Comparison of ENCODE assay signal across 10 cellular contexts in genomic region chr9:72443855-72444254, GRCh38.
DNase-seq lines count a peak whose midpoint lies in the region; ATAC-seq, FAIRE-seq and TF ChIP-seq lines count a peak whose summit lies in the region.
"Had no signal": no experiment of that assay in that cellular context is flagged by ENCODE, and none has a peak within 500 bp of the region (broad histone marks: within the 10 kb centered on the region; RNA-seq: fewer than 3 reads in every experiment).

No MANE protein-coding gene starts in this region.

- WGBS in K562 (ENCODE audit: insufficient coverage, low coverage, missing lambda C conversion rate), result 3% methylated on average over 3 of the region's 4 CpGs
- WGBS in lower leg skin, 2 donors, result 80 to 87% methylated on average over 4 of the region's 4 CpGs

- H3K36me3 ChIP-seq in K562 (ENCODE audit: control insufficient read depth, insufficient read depth, low read length), result no peaks in the 10 kb centered on the region
- H3K36me3 ChIP-seq: thoracic aorta had no signal

- peak; percentile 8 for DNase-seq in activated CD4-positive, alpha-beta T cell treated with anti-CD3 and anti-CD28 coated beads for 36 hours
- DNase-seq in activated CD4-positive, alpha-beta T cell treated with anti-CD3 and anti-CD28 coated beads for 48 hours, result no peak
- DNase-seq in Jurkat, Clone E6-1 (ENCODE audit: low read depth, low spot score), result peak; percentile 6
- no peak for DNase-seq in K562 (ENCODE audit: extremely low read depth in 1 of 4, low spot score in 3 of 4)
- DNase-seq in NCI-H2029 (lab: John Stamatoyannopoulos, UW), result no peak
- DNase-seq in lower leg skin (ENCODE audit: low spot score in 2 of 2), result no peak

- TF ChIP-seq EP300 in K562 (IDR thresholded peaks at IDR 0.05; ENCODE audit: low read length), result no peak

- ATAC-seq in activated CD4-positive, alpha-beta T cell treated with anti-CD3 and anti-CD28 coated beads for 36 hours, result peak; percentile 72
- ATAC-seq in GM21786 (IDR thresholded peaks at IDR 0.05; ENCODE audit: unreplicated experiment) (peak; percentile 93), K562 (no peak)
- ATAC-seq in stimulated activated memory B cell treated with anti-CD40 and anti-IgM and Interleukin-4, amounts not matched to agents 10 μg/mL and 1 μg/mL and 100 μg/mL, for 72 hours, result peak; percentile 93

- in situ Hi-C loops in K562 (cut with MboI), result no loop called here

- peaks cover 0 to 7% of the 10 kb centered on the region in 2 experiments; a peak in 2 of 5 replicates for H3K27me3 ChIP-seq in K562 (ENCODE audit: control insufficient read depth in 2 of 2, insufficient read depth in 2 of 2, low read length in 2 of 2)

- peak overlapping the region; percentile 55 for H3K27ac Mint-ChIP-seq in activated CD4-positive, alpha-beta T cell treated with anti-CD3 and anti-CD28 coated beads for 36 hours
- peak overlapping the region; percentile 28 for H3K27ac Mint-ChIP-seq in stimulated activated memory B cell treated with anti-CD40 and anti-IgM and Interleukin-4, amounts not matched to agents 10 μg/mL and 1 μg/mL and 100 μg/mL, for 72 hours

- no peaks in the 10 kb centered on the region for H3K9me1 ChIP-seq in K562 (ENCODE audit: control insufficient read depth, insufficient read depth, low read length)

- H3K27me3 Mint-ChIP-seq in activated CD4-positive, alpha-beta T cell treated with anti-CD3 and anti-CD28 coated beads for 36 hours, result no peaks in the 10 kb centered on the region
- no peaks in the 10 kb centered on the region for H3K27me3 Mint-ChIP-seq in stimulated activated memory B cell treated with anti-CD40 and anti-IgM and Interleukin-4, amounts not matched to agents 10 μg/mL and 1 μg/mL and 100 μg/mL, for 72 hours

- TF ChIP-seq CTCF in K562 (IDR thresholded peaks at IDR 0.05 in 2 of 3, conservative IDR thresholded peaks at IDR 0.05 in 1 of 3; ENCODE audit: insufficient read depth in 2 of 3, low read depth in 1 of 3, low read length in 3 of 3) (no peak), lower leg skin (IDR thresholded peaks at IDR 0.05) (no peak)

- H3K4me3 Mint-ChIP-seq in activated CD4-positive, alpha-beta T cell treated with anti-CD3 and anti-CD28 coated beads for 36 hours, result no peak overlapping the region
- H3K4me3 Mint-ChIP-seq in stimulated activated memory B cell treated with anti-CD40 and anti-IgM and Interleukin-4, amounts not matched to agents 10 μg/mL and 1 μg/mL and 100 μg/mL, for 72 hours, result no peak overlapping the region

- no peak overlapping the region for H3K27ac ChIP-seq in K562 (ENCODE audit: extremely low read depth, low read depth, low read length)
- H3K27ac ChIP-seq: thoracic aorta had no signal

- TF ChIP-seq RAD21 in K562 (CRISPR knock-in tag; conservative IDR thresholded peaks at IDR 0.05 in 1 of 2, IDR thresholded peaks at IDR 0.05 in 1 of 2), result no peak

- CTCF ChIA-PET in activated CD4-positive, alpha-beta T cell treated with anti-CD3 and anti-CD28 coated beads for 36 hours (lab: Charles Lee), result interaction anchor here (0.7 to 0.8 kb wide), 2 partner anchors 143 to 148 kb away, joined by 3 to 4 read pairs; no protein-coding TSS in a partner anchor
- CTCF ChIA-PET in K562 (lab: Yijun Ruan, JAX; ENCODE audit: low intra/inter-chr PET ratio), result no interaction called here

- no peak overlapping the region for H2AFZ ChIP-seq in K562 (ENCODE audit: low read depth, low read length)

- no peaks in the 10 kb centered on the region for H3K36me3 Mint-ChIP-seq in activated CD4-positive, alpha-beta T cell treated with anti-CD3 and anti-CD28 coated beads for 36 hours (ENCODE audit: low read depth)
- H3K36me3 Mint-ChIP-seq in stimulated activated memory B cell treated with anti-CD40 and anti-IgM and Interleukin-4, amounts not matched to agents 10 μg/mL and 1 μg/mL and 100 μg/mL, for 72 hours, result no peaks in the 10 kb centered on the region

- H3K4me2 ChIP-seq in K562 (ENCODE audit: insufficient read depth, low read length), result no peak overlapping the region

- TF ChIP-seq POLR2A in K562 (conservative IDR thresholded peaks at IDR 0.05) (no peak), lower leg skin (IDR thresholded peaks at IDR 0.05) (no peak)

- H3K4me1 ChIP-seq in K562 (replicated peaks in 1 of 2; ENCODE audit: control insufficient read depth in 2 of 2, insufficient read depth in 2 of 2, low read length in 2 of 2), result no peaks in the 10 kb centered on the region

- no peaks in the 10 kb centered on the region for H3K9me3 ChIP-seq in K562 (replicated peaks; ENCODE audit: control insufficient read depth, insufficient read depth, low read depth, low read length)
- H3K9me3 ChIP-seq: thoracic aorta had no signal

- no peak for FAIRE-seq in K562 (lab: Jason Lieb, UNC)
- FAIRE-seq: islet of Langerhans had no signal

- POLR2A ChIA-PET in activated CD4-positive, alpha-beta T cell treated with anti-CD3 and anti-CD28 coated beads for 36 hours (lab: Charles Lee), result interaction anchor here (1.0 kb wide), 1 partner anchor 79 kb away, joined by 5 read pairs; the partner anchor contains the start of gene ZFAND5
- POLR2A ChIA-PET in K562 (lab: Yijun Ruan, JAX), result interaction anchor here (0.6 kb wide), 1 partner anchor 146 kb away, joined by 3 read pairs; no protein-coding TSS in a partner anchor

- no peaks in the 10 kb centered on the region for H3K79me2 ChIP-seq in K562 (ENCODE audit: control insufficient read depth, insufficient read depth, low read length)

- no peaks in the 10 kb centered on the region for H3K9me3 Mint-ChIP-seq in activated CD4-positive, alpha-beta T cell treated with anti-CD3 and anti-CD28 coated beads for 36 hours (ENCODE audit: low read depth)
- no peaks in the 10 kb centered on the region for H3K9me3 Mint-ChIP-seq in stimulated activated memory B cell treated with anti-CD40 and anti-IgM and Interleukin-4, amounts not matched to agents 10 μg/mL and 1 μg/mL and 100 μg/mL, for 72 hours

- peaks cover 24% of the 10 kb centered on the region for H3K4me1 Mint-ChIP-seq in activated CD4-positive, alpha-beta T cell treated with anti-CD3 and anti-CD28 coated beads for 36 hours
- H3K4me1 Mint-ChIP-seq in stimulated activated memory B cell treated with anti-CD40 and anti-IgM and Interleukin-4, amounts not matched to agents 10 μg/mL and 1 μg/mL and 100 μg/mL, for 72 hours, result peaks cover 44% of the 10 kb centered on the region

- no TSS peak for BruUV-seq in K562 (replicated peaks; lab: Mats Ljungman, UMichigan)

- no peak overlapping the region for H3K9ac ChIP-seq in K562 (ENCODE audit: insufficient read depth in 1 of 2, low read depth in 2 of 2, low read length in 2 of 2)

- H3K4me3 ChIP-seq in Jurkat, Clone E6-1 (ENCODE audit: low read length), result no peak overlapping the region
- H3K4me3 ChIP-seq in K562 (no peak overlapping the region), lower leg skin (ENCODE audit: low read depth, poor library complexity, severe bottlenecking) (no peak overlapping the region)
- H3K4me3 ChIP-seq: thoracic aorta had no signal

- H4K20me1 ChIP-seq in K562 (replicated peaks; ENCODE audit: control insufficient read depth, insufficient read depth, low read length), result no peaks in the 10 kb centered on the region

- intact Hi-C loops in activated CD4-positive, alpha-beta T cell treated with anti-CD3 and anti-CD28 coated beads for 36 hours (cut with DNase I, micrococcal nuclease), result loop anchor here (1.0 to 5.0 kb wide), 6 partner anchors 33 to 148 kb away; partner anchors contain the start of gene ZFAND5 (in 1 of the 2)
- intact Hi-C loops in K562 (cut with micrococcal nuclease) (no loop called here), lower leg skin (cut with DNase I; ENCODE audit: low total_unique reads) (no loop called here)

TF ChIP-seq in K562, 482 proteins besides CTCF, POLR2A, EP300 and RAD21:
- TF ChIP-seq PBX2 (CRISPR knock-in tag; IDR thresholded peaks at IDR 0.05; ENCODE audit: low read depth) (no peak), PBX2 (tag; conservative IDR thresholded peaks at IDR 0.05; ENCODE audit: low read depth) (peak; percentile 41; the same call in 1 of the 2 replicates), U2AF1 (optimal IDR thresholded peaks at IDR 0.05; ENCODE audit: low read depth, low read length) (no peak)
TF ChIP-seq in K562: peak in this region for 1.

Comparison
In these comparisons a context has a peak if more than half of its experiments do, and no peak if none do; other contexts are left out.
1. DNase-seq: peak in activated CD4-positive, alpha-beta T cell treated with anti-CD3 and anti-CD28 coated beads for 36 hours (single experiment) and Jurkat, Clone E6-1 (single experiment); none in activated CD4-positive, alpha-beta T cell treated with anti-CD3 and anti-CD28 coated beads for 48 hours (single experiment), K562 (0 of 4), NCI-H2029 (single experiment) and lower leg skin (0 of 2).
2. intact Hi-C loops: an anchor here in activated CD4-positive, alpha-beta T cell treated with anti-CD3 and anti-CD28 coated beads for 36 hours (1.0 to 5.0 kb wide); none called in K562 and lower leg skin.